ENCODE assay signal across 17 cellular contexts in the genomic region with DNA sequence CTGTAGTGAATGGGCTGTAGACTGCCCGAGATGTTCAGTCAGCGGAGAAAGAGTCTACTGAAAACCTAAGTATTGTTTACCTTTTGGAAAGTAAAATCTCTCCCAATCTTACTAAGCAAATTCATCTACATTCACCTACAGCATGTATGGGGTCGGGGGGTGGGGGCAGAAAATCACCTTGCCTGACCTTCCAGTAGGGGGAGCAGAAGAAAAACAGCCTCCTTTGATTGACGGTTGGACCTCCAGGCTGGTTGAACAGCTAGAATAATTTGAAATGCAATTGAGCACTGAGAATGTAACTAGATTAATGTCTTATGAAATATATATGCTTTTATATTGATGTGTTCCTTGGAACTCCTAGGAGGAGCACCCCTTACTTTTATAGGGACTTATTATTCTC. TPM values are rescaled to one million over a fixed set of nuclear protein-coding genes. Genes with fewer than 3 reads are reported as not detected.
DNase-seq lines count a peak whose midpoint lies in the region; ATAC-seq, FAIRE-seq and TF ChIP-seq lines count a peak whose summit lies in the region.
"Had no signal": no experiment of that assay in that cellular context is flagged by ENCODE, and none has a peak within 500 bp of the region (broad histone marks: within the 10 kb centered on the region; RNA-seq: fewer than 3 reads in every experiment).

No MANE protein-coding gene starts in this region.

- TF ChIP-seq CTCF in HepG2 (CRISPR knock-in tag; IDR thresholded peaks at IDR 0.05), result peak; percentile 27; the same call in 1 of the 2 replicates
- no peak for TF ChIP-seq CTCF in right lobe of liver (IDR thresholded peaks at IDR 0.05)
- TF ChIP-seq CTCF in OCI-LY1 (IDR thresholded peaks at IDR 0.05; ENCODE audit: low read length), result peak; percentile 53
- peak; percentile 72 for TF ChIP-seq CTCF in endodermal cell (conservative IDR thresholded peaks at IDR 0.05)
- TF ChIP-seq CTCF in CD8-positive, alpha-beta T cell (IDR thresholded peaks at IDR 0.05), result no peak

- peak; percentile 48 for FAIRE-seq in HepG2 (lab: Jason Lieb, UNC)
- FAIRE-seq: endothelial cell of umbilical vein had no signal

- no peak overlapping the region for H2AFZ ChIP-seq in HepG2 (ENCODE audit: low read length)
- no peak overlapping the region for H2AFZ ChIP-seq in OCI-LY1 (ENCODE audit: low read length)

- intact Hi-C loops in HepG2 (cut with micrococcal nuclease; ENCODE audit: unreplicated experiment) (loop anchor here (2.0 kb wide), 1 partner anchor 302 kb away; no protein-coding TSS in a partner anchor), right lobe of liver (cut with DNase I) (no loop called here), Right ventricle myocardium superior (cut with DNase I) (no loop called here)
- intact Hi-C loops in CD8-positive, alpha-beta T cell (cut with DNase I, micrococcal nuclease), result no loop called here

- H3K4me1 Mint-ChIP-seq in endodermal cell, result no peaks in the 10 kb centered on the region
- no peaks in the 10 kb centered on the region for H3K4me1 Mint-ChIP-seq in natural killer cell treated with Interleukin-12 subunit alpha and Interleukin-12 subunit beta and Interleukin-15 and Interleukin-18, amount 100 ng/mL, for 72 hours (ENCODE audit: low read depth in 2 of 2)
- H3K4me1 Mint-ChIP-seq in CD8-positive, alpha-beta T cell (ENCODE audit: low read depth), result no peaks in the 10 kb centered on the region

- CTCF ChIA-PET in HepG2 (lab: Yijun Ruan, JAX; ENCODE audit: low intra/inter-chr PET ratio, low total read pairs), result interaction anchor here (1.1 kb wide), 1 partner anchor 303 kb away, joined by 3 read pairs; no protein-coding TSS in a partner anchor
- CTCF ChIA-PET in CD8-positive, alpha-beta T cell (lab: Charles Lee), result no interaction called here

- no peak overlapping the region for H3K27ac ChIP-seq in HepG2 (ENCODE audit: extremely low read length, insufficient read depth, low read length)
- H3K27ac ChIP-seq in right lobe of liver, result no peak overlapping the region
- no peak overlapping the region for H3K27ac ChIP-seq in OCI-LY1 (ENCODE audit: low read depth, low read length, poor library complexity, severe bottlenecking)
- no peak overlapping the region for H3K27ac ChIP-seq in endodermal cell (ENCODE audit: low read depth, low read length)
- H3K27ac ChIP-seq in CD8-positive, alpha-beta T cell (ENCODE audit: low read depth, low read length), result no peak overlapping the region

- no peaks in the 10 kb centered on the region for H3F3A ChIP-seq in OCI-LY1 (ENCODE audit: insufficient read depth, low read length)

- H3K4me3 ChIP-seq in HepG2 (replicated peaks in 1 of 3; ENCODE audit: insufficient read depth in 1 of 3, low read depth in 2 of 3, low read length in 3 of 3) (no peak overlapping the region), right lobe of liver (no peak overlapping the region), OCI-LY1 (ENCODE audit: low read depth, low read length, poor library complexity, severe bottlenecking) (no peak overlapping the region), endodermal cell (ENCODE audit: low read length) (no peak overlapping the region)
- H3K4me3 ChIP-seq in CD8-positive, alpha-beta T cell (ENCODE audit: low read depth, low read length), result no peak overlapping the region

- no peaks in the 10 kb centered on the region for H3K36me3 Mint-ChIP-seq in endodermal cell (ENCODE audit: low read depth)
- no peaks in the 10 kb centered on the region for H3K36me3 Mint-ChIP-seq in natural killer cell treated with Interleukin-12 subunit alpha and Interleukin-12 subunit beta and Interleukin-15 and Interleukin-18, amount 100 ng/mL, for 72 hours
- H3K36me3 Mint-ChIP-seq in CD8-positive, alpha-beta T cell, result no peaks in the 10 kb centered on the region

- H3K4me3 Mint-ChIP-seq in endodermal cell, result no peak overlapping the region
- H3K4me3 Mint-ChIP-seq in natural killer cell treated with Interleukin-12 subunit alpha and Interleukin-12 subunit beta and Interleukin-15 and Interleukin-18, amount 100 ng/mL, for 72 hours, result no peak overlapping the region
- no peak overlapping the region for H3K4me3 Mint-ChIP-seq in CD8-positive, alpha-beta T cell
- H3K4me3 Mint-ChIP-seq: nephron had no signal

- TF ChIP-seq POLR2A in HepG2 (IDR thresholded peaks at IDR 0.05; ENCODE audit: insufficient read depth in 1 of 2, low read depth in 2 of 2, low read length in 2 of 2), result no peak
- TF ChIP-seq POLR2A in right lobe of liver (IDR thresholded peaks at IDR 0.05), result no peak

- H3K9ac ChIP-seq in HepG2 (ENCODE audit: insufficient read depth, low read depth, low read length) (no peak overlapping the region), OCI-LY1 (ENCODE audit: low read length) (no peak overlapping the region), endodermal cell (ENCODE audit: extremely low read depth, low read length, poor library complexity, severe bottlenecking) (no peak overlapping the region)

- H3K4me2 ChIP-seq in HepG2 (ENCODE audit: low read depth, low read length), result no peak overlapping the region
- no peak overlapping the region for H3K4me2 ChIP-seq in OCI-LY1 (ENCODE audit: low read length)

- no peak overlapping the region for H3K27ac Mint-ChIP-seq in endodermal cell
- no peak overlapping the region for H3K27ac Mint-ChIP-seq in natural killer cell treated with Interleukin-12 subunit alpha and Interleukin-12 subunit beta and Interleukin-15 and Interleukin-18, amount 100 ng/mL, for 72 hours
- H3K27ac Mint-ChIP-seq in CD8-positive, alpha-beta T cell, result no peak overlapping the region
- H3K27ac Mint-ChIP-seq: nephron had no signal

- no peak for TF ChIP-seq RAD21 in HepG2 (CRISPR knock-in tag; IDR thresholded peaks at IDR 0.05)

- H3K9me3 ChIP-seq in HepG2 (ENCODE audit: low read length) (no peaks in the 10 kb centered on the region), right lobe of liver (no peaks in the 10 kb centered on the region), OCI-LY1 (ENCODE audit: low read length) (no peaks in the 10 kb centered on the region), endodermal cell (ENCODE audit: control insufficient read depth, low read length) (no peaks in the 10 kb centered on the region)
- no peaks in the 10 kb centered on the region for H3K9me3 ChIP-seq in CD8-positive, alpha-beta T cell (ENCODE audit: low read length)

- in situ Hi-C loops in HepG2 (cut with HindIII; ENCODE audit: extremely low pct_ligation_motif_present, low pct_unique_long_range_greater_than_20kb), result loop anchor here (25.0 kb wide), 1 partner anchor 945 kb away; a partner anchor contains a TSS
- in situ Hi-C loops in KBM-7 (cut with MboI; ENCODE audit: low pct_unique_long_range_greater_than_20kb, low sequenced_read_pairs), result no loop called here

- BruUV-seq in HepG2 (replicated peaks; lab: Mats Ljungman, UMichigan), result no TSS peak

- TF ChIP-seq EP300 in HepG2 (IDR thresholded peaks at IDR 0.05; ENCODE audit: low read depth in 2 of 2, low read length in 2 of 2) (no peak), HepG2 (CRISPR knock-in tag; IDR thresholded peaks at IDR 0.05; ENCODE audit: borderline replicate concordance) (no peak)

- DNase-seq in HepG2 (ENCODE audit: low spot score), result no peak
- DNase-seq in right lobe of liver, result no peak
- peak; percentile 65 for DNase-seq in endodermal cell
- DNase-seq in natural killer cell treated with Interleukin-12 subunit alpha and Interleukin-12 subunit beta and Interleukin-15 and Interleukin-18, amount 100 ng/mL, for 72 hours (ENCODE audit: low spot score), result no peak
- DNase-seq in CD8-positive, alpha-beta T cell, result no peak
- DNase-seq in Right ventricle myocardium superior, result no peak
- no peak for DNase-seq in KBM-7
- DNase-seq: activated CD4-positive, alpha-beta T cell treated with anti-CD3 and anti-CD28 coated beads for 48 hours; aorta; GF-D8; NCI-H1436; NCI-H2227 treated with DMSO at 0.1 percent for 48 hours; SHP77 treated with DMSO at 0.1 percent for 48 hours; T-helper 9 cell had no signal

- H3K27me3 ChIP-seq in HepG2 (ENCODE audit: control insufficient read depth in 1 of 2, insufficient read depth in 2 of 2, low read length in 2 of 2), result no peaks in the 10 kb centered on the region
- no peaks in the 10 kb centered on the region for H3K27me3 ChIP-seq in right lobe of liver
- no peaks in the 10 kb centered on the region for H3K27me3 ChIP-seq in OCI-LY1 (ENCODE audit: insufficient read depth, low read length)
- peaks cover 24% of the 10 kb centered on the region for H3K27me3 ChIP-seq in endodermal cell (ENCODE audit: control insufficient read depth, insufficient read depth, low read length, poor library complexity, severe bottlenecking)
- no peaks in the 10 kb centered on the region for H3K27me3 ChIP-seq in CD8-positive, alpha-beta T cell (ENCODE audit: insufficient read depth, low read length)

- H4K20me1 ChIP-seq in HepG2 (ENCODE audit: insufficient read depth, low read length) (no peaks in the 10 kb centered on the region), OCI-LY1 (ENCODE audit: insufficient read depth, low read length) (no peaks in the 10 kb centered on the region)

- 14% methylated on average over 4 of the region's 4 CpGs for WGBS in HepG2 (ENCODE audit: low lambda C conversion rate)
- 72% methylated on average over 4 of the region's 4 CpGs for WGBS in right lobe of liver (ENCODE audit: insufficient coverage, low coverage, low lambda C conversion rate, missing lambda C conversion rate)
- 79 to 86% methylated on average over 2 to 4 of the region's 4 CpGs for WGBS in endodermal cell (ENCODE audit: insufficient coverage in 1 of 2, insufficient read length in 1 of 2), 2 experiments

- H3K27me3 Mint-ChIP-seq in endodermal cell (ENCODE audit: insufficient read depth), result peaks cover 23% of the 10 kb centered on the region
- no peaks in the 10 kb centered on the region for H3K27me3 Mint-ChIP-seq in natural killer cell treated with Interleukin-12 subunit alpha and Interleukin-12 subunit beta and Interleukin-15 and Interleukin-18, amount 100 ng/mL, for 72 hours
- peaks cover 5% of the 10 kb centered on the region for H3K27me3 Mint-ChIP-seq in CD8-positive, alpha-beta T cell (ENCODE audit: low read depth)

- H3K9me2 ChIP-seq in OCI-LY1 (ENCODE audit: low read depth, low read length), result no peaks in the 10 kb centered on the region

- H3K9me3 Mint-ChIP-seq in endodermal cell, result no peaks in the 10 kb centered on the region
- peaks cover 7% of the 10 kb centered on the region for H3K9me3 Mint-ChIP-seq in natural killer cell treated with Interleukin-12 subunit alpha and Interleukin-12 subunit beta and Interleukin-15 and Interleukin-18, amount 100 ng/mL, for 72 hours
- H3K9me3 Mint-ChIP-seq in CD8-positive, alpha-beta T cell, result no peaks in the 10 kb centered on the region
- H3K9me3 Mint-ChIP-seq: nephron had no signal

- POLR2A ChIA-PET in HepG2 (lab: Yijun Ruan, JAX), result no interaction called here
- POLR2A ChIA-PET in CD8-positive, alpha-beta T cell (lab: Charles Lee), result no interaction called here

- H3K79me2 ChIP-seq in HepG2 (ENCODE audit: insufficient read depth, low read length), result no peaks in the 10 kb centered on the region
- no peaks in the 10 kb centered on the region for H3K79me2 ChIP-seq in OCI-LY1 (ENCODE audit: insufficient read depth, low read length)

- H3K4me1 ChIP-seq in HepG2 (ENCODE audit: insufficient read depth, low read length) (no peaks in the 10 kb centered on the region), right lobe of liver (no peaks in the 10 kb centered on the region), OCI-LY1 (ENCODE audit: insufficient read depth, low read length, severe bottlenecking) (no peaks in the 10 kb centered on the region), endodermal cell (ENCODE audit: control insufficient read depth, insufficient read depth, low read length) (no peaks in the 10 kb centered on the region)
- H3K4me1 ChIP-seq in CD8-positive, alpha-beta T cell (ENCODE audit: insufficient read depth, low read length), result no peaks in the 10 kb centered on the region

- peak; percentile 61 for ATAC-seq in HepG2
- no peak for ATAC-seq in right lobe of liver
- no peak for ATAC-seq in natural killer cell treated with Interleukin-12 subunit alpha and Interleukin-12 subunit beta and Interleukin-15 and Interleukin-18, amount 100 ng/mL, for 72 hours
- ATAC-seq in CD8-positive, alpha-beta T cell, result no peak
- no peak for ATAC-seq in Right ventricle myocardium superior (ENCODE audit: poor library complexity)

- H3K36me3 ChIP-seq in HepG2 (replicated peaks in 1 of 2; ENCODE audit: control insufficient read depth in 1 of 2, insufficient read depth in 2 of 2, low read length in 2 of 2), result no peaks in the 10 kb centered on the region
- H3K36me3 ChIP-seq in right lobe of liver, result no peaks in the 10 kb centered on the region
- no peaks in the 10 kb centered on the region for H3K36me3 ChIP-seq in OCI-LY1 (ENCODE audit: insufficient read depth, low read length)
- H3K36me3 ChIP-seq in endodermal cell (ENCODE audit: control insufficient read depth, insufficient read depth, low read length), result no peaks in the 10 kb centered on the region
- H3K36me3 ChIP-seq in CD8-positive, alpha-beta T cell (ENCODE audit: insufficient read depth, low read length), result no peaks in the 10 kb centered on the region

RNA-seq across cellular contexts. Expression of a gene that starts 10.0 kb away (rescaled TPM):
- total RNA-seq in HepG2 (2016; rRNA removed; fragmentation: Illumina TruSeq; extraction: Trizol) (not detected in 2 replicates), right lobe of liver (1 to 10 TPM in 4 of 6 experiments, under 1 TPM in 2; 0.79 to 3.8 (median 2.1) TPM), endodermal cell (1 to 10 TPM in 1 of 2 donors, under 1 TPM in 1; 0.95 to 2.6 TPM), Right ventricle myocardium superior (3.0 TPM)
- total RNA-seq in HepG2 (2016; cell fraction: cytosol; rRNA removed; fragmentation: Illumina TruSeq; extraction: Trizol; ENCODE audit: low read depth), result not detected in 2 replicates
- not detected in 2 replicates for total RNA-seq in HepG2 (2016; cell fraction: insoluble cytoplasmic fraction; rRNA removed; fragmentation: Illumina TruSeq; extraction: Trizol)
- not detected in 2 replicates for total RNA-seq in HepG2 (2016; cell fraction: membrane; rRNA removed; fragmentation: Illumina TruSeq; extraction: Trizol)
- not detected in 2 replicates for total RNA-seq in HepG2 (2016; cell fraction: nucleus; rRNA removed; fragmentation: Illumina TruSeq; extraction: Trizol)
- polyA plus RNA-seq in HepG2 (2011; rRNA removed), result 0.04 and 0.07 TPM in 2 replicates
- polyA plus RNA-seq in HepG2 (2011; cell fraction: cytosol; rRNA removed), result 0.04 TPM in 1 of 2 replicates, not detected in the other
- 0.03 and 0.14 TPM in 2 replicates for polyA plus RNA-seq in HepG2 (2011; cell fraction: nucleus; rRNA removed)
- not detected in 2 replicates for polyA plus RNA-seq in HepG2 (2012)
- polyA plus RNA-seq in HepG2 (2016; cell fraction: cytosol; fragmentation: Illumina TruSeq; extraction: Trizol; ENCODE audit: low read depth), result not detected in 2 replicates
- not detected in 2 replicates for polyA plus RNA-seq in HepG2 (2016; cell fraction: insoluble cytoplasmic fraction; fragmentation: Illumina TruSeq; extraction: Trizol; ENCODE audit: low read depth)
- polyA plus RNA-seq in HepG2 (2016; cell fraction: membrane; fragmentation: Illumina TruSeq; extraction: Trizol; ENCODE audit: low read depth), result not detected in 2 replicates
- polyA plus RNA-seq in HepG2 (2016; cell fraction: nucleus; fragmentation: Illumina TruSeq; extraction: Trizol; ENCODE audit: insufficient read depth, low read depth), result not detected in 2 replicates
- 0.04 TPM in 1 of 2 replicates, not detected in the other for polyA minus RNA-seq in HepG2 (2011; rRNA and poly(A)+ RNA removed; ENCODE audit: low replicate concordance)
- not detected in 2 replicates for polyA minus RNA-seq in HepG2 (2011; cell fraction: cytosol; rRNA and poly(A)+ RNA removed)
- polyA minus RNA-seq in HepG2 (2011; cell fraction: nucleus; rRNA and poly(A)+ RNA removed), result 0.13 and 0.25 TPM in 2 replicates
- polyA plus RNA-seq in endodermal cell (2013, experiment 1 of 2), result 5.3 TPM
- 3.5 TPM for polyA plus RNA-seq in endodermal cell (2013, experiment 2 of 2)
- total RNA-seq in natural killer cell treated with Interleukin-12 subunit alpha and Interleukin-12 subunit beta and Interleukin-15 and Interleukin-18, amount 100 ng/mL, for 72 hours, result not detected
- total RNA-seq in CD8-positive, alpha-beta T cell, result not detected
- total RNA-seq: endothelial cell of umbilical vein had no signal
- polyA plus RNA-seq: endothelial cell of umbilical vein had no signal

Comparison
In these comparisons a context has a peak if more than half of its experiments do, and no peak if none do; other contexts are left out.
1. CTCF ChIP-seq: peak in HepG2 (single experiment), OCI-LY1 (single experiment) and endodermal cell (single experiment); none in right lobe of liver (0 of 4) and CD8-positive, alpha-beta T cell (single experiment).